8 cellular contexts compared by ENCODE assay signal in the genomic region with DNA sequence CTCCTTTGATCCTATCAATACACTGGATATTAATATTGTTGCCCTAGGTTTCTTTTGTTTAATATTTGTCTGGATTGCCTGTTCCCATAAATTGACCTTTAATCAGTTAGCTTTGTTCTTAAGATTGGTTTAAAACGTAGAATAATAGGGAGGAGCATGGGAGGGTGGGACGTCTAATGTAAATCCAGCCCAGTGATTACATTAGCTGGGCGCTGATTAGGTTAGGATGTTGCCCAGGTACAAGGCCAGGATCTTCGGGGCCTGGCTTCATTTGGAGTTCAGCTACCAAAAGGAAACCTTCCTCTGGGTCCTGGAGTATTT. TPM values are rescaled to one million over a fixed set of nuclear protein-coding genes. Genes with fewer than 3 reads are reported as not detected.
DNase-seq lines count a peak whose midpoint lies in the region; ATAC-seq, FAIRE-seq and TF ChIP-seq lines count a peak whose summit lies in the region.

A gene with protein sequence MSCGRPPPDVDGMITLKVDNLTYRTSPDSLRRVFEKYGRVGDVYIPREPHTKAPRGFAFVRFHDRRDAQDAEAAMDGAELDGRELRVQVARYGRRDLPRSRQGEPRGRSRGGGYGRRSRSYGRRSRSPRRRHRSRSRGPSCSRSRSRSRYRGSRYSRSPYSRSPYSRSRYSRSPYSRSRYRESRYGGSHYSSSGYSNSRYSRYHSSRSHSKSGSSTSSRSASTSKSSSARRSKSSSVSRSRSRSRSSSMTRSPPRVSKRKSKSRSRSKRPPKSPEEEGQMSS (plus strand): TSS at position 199 of the 321 bp plus-strand sequence. CDS start 308 bp downstream, outside the sequence.

- 2% methylated on average over 3 of the region's 4 CpGs for WGBS in K562 (ENCODE audit: insufficient coverage, low coverage, missing lambda C conversion rate)

- H3K4me2 ChIP-seq in MM.1S (ENCODE audit: low read depth, low read length) (peak within 1 kb of the TSS; percentile 86), K562 (ENCODE audit: insufficient read depth, low read length) (peak within 1 kb of the TSS; percentile 97)

- POLR2A ChIA-PET in K562 (lab: Yijun Ruan, JAX), result interaction anchor here (0.7 to 3.7 kb wide), 13 partner anchors 9 to 157 kb away, joined by 3 to 29 read pairs (median 5); no protein-coding TSS in a partner anchor

- DNase-seq in H7, result no peak
- peak; percentile 67 for DNase-seq in MM.1S
- no peak for DNase-seq in K562 (ENCODE audit: extremely low read depth in 1 of 4, low spot score in 3 of 4)
- no peak for DNase-seq in T1000 (lab: John Stamatoyannopoulos, UW)
- DNase-seq in effector CD4-positive, alpha-beta T cell, result no peak

- H3F3A ChIP-seq in MM.1S (ENCODE audit: insufficient read depth, low read length), result peaks cover 28% of the 10 kb centered on the region

- no peak for TF ChIP-seq CTCF in MM.1S (IDR thresholded peaks at IDR 0.05; ENCODE audit: low read length)
- no peak for TF ChIP-seq CTCF in K562 (IDR thresholded peaks at IDR 0.05 in 2 of 3, conservative IDR thresholded peaks at IDR 0.05 in 1 of 3; ENCODE audit: insufficient read depth in 2 of 3, low read depth in 1 of 3, low read length in 3 of 3)
- no peak for TF ChIP-seq CTCF in subcutaneous adipose tissue (IDR thresholded peaks at IDR 0.05; ENCODE audit: low read depth)

- H3K9ac ChIP-seq in MM.1S (ENCODE audit: low read length) (peak within 1 kb of the TSS; percentile 98), K562 (ENCODE audit: insufficient read depth in 1 of 2, low read depth in 2 of 2, low read length in 2 of 2) (peak within 1 kb of the TSS; percentile 96 to 100)

- H3K4me1 ChIP-seq in MM.1S (ENCODE audit: low read length) (no peaks in the 10 kb centered on the region), K562 (replicated peaks in 1 of 2; ENCODE audit: control insufficient read depth in 2 of 2, insufficient read depth in 2 of 2, low read length in 2 of 2) (peaks cover 0 to 5% of the 10 kb centered on the region in 2 experiments; a peak in 3 of 5 replicates)

- no peak for TF ChIP-seq EP300 in K562 (IDR thresholded peaks at IDR 0.05; ENCODE audit: low read length)

- no TSS peak for BruUV-seq in K562 (replicated peaks; lab: Mats Ljungman, UMichigan)

- peak within 1 kb of the TSS; percentile 85 for H2AFZ ChIP-seq in MM.1S (ENCODE audit: low read length)
- peak within 1 kb of the TSS; percentile 95 for H2AFZ ChIP-seq in K562 (ENCODE audit: low read depth, low read length)

- H3K27ac ChIP-seq in MM.1S (ENCODE audit: low read length), result peak within 1 kb of the TSS; percentile 89
- peak within 1 kb of the TSS; percentile 94 for H3K27ac ChIP-seq in K562 (ENCODE audit: extremely low read depth, low read depth, low read length)
- H3K27ac ChIP-seq in layer of hippocampus (ENCODE audit: low read depth, low read length), result peak within 1 kb of the TSS; percentile 92

- H4K20me1 ChIP-seq in MM.1S (ENCODE audit: insufficient read depth, low read length) (no peaks in the 10 kb centered on the region), K562 (replicated peaks; ENCODE audit: control insufficient read depth, insufficient read depth, low read length) (no peaks in the 10 kb centered on the region)

- TF ChIP-seq RAD21 in K562 (CRISPR knock-in tag; conservative IDR thresholded peaks at IDR 0.05 in 1 of 2, IDR thresholded peaks at IDR 0.05 in 1 of 2), result no peak

- in situ Hi-C loops in K562 (cut with MboI), result no loop called here

- H3K79me2 ChIP-seq in MM.1S (ENCODE audit: low read length) (peaks cover 40% of the 10 kb centered on the region), K562 (ENCODE audit: control insufficient read depth, insufficient read depth, low read length) (peaks cover 38% of the 10 kb centered on the region)

- H3K4me3 ChIP-seq in H7 (ENCODE audit: insufficient read depth, low read depth, low read length), result peak within 1 kb of the TSS; percentile 70
- peak within 1 kb of the TSS; percentile 100 for H3K4me3 ChIP-seq in MM.1S (ENCODE audit: low read length)
- peak within 1 kb of the TSS; percentile 86 for H3K4me3 ChIP-seq in K562

- H3K9me3 ChIP-seq in MM.1S (replicated peaks; ENCODE audit: insufficient read depth, low read length), result no peaks in the 10 kb centered on the region
- H3K9me3 ChIP-seq in K562 (replicated peaks; ENCODE audit: control insufficient read depth, insufficient read depth, low read depth, low read length), result no peaks in the 10 kb centered on the region

- CTCF ChIA-PET in K562 (lab: Yijun Ruan, JAX; ENCODE audit: low intra/inter-chr PET ratio), result no interaction called here

- no peak for TF ChIP-seq POLR2A in K562 (conservative IDR thresholded peaks at IDR 0.05)

- FAIRE-seq in K562 (lab: Jason Lieb, UNC), result peak; percentile 23

- H3K9me1 ChIP-seq in K562 (ENCODE audit: control insufficient read depth, insufficient read depth, low read length), result no peaks in the 10 kb centered on the region

- H3K27me3 ChIP-seq in H7 (ENCODE audit: control insufficient read depth, insufficient read depth, low read length) (no peaks in the 10 kb centered on the region), MM.1S (replicated peaks; ENCODE audit: insufficient read depth, low read length) (no peaks in the 10 kb centered on the region), K562 (ENCODE audit: control insufficient read depth in 2 of 2, insufficient read depth in 2 of 2, low read length in 2 of 2) (no peaks in the 10 kb centered on the region), layer of hippocampus (ENCODE audit: control insufficient read depth, insufficient read depth, low read length) (no peaks in the 10 kb centered on the region)

- ATAC-seq in GM18508 (IDR thresholded peaks at IDR 0.05; ENCODE audit: insufficient read depth, unreplicated experiment) (peak; percentile 27), K562 (peak; percentile 43)

- intact Hi-C loops in K562 (cut with micrococcal nuclease), result loop anchor here (5.0 to 10.0 kb wide), 4 partner anchors 94 to 698 kb away; a partner anchor contains a TSS

- H3K36me3 ChIP-seq in H7 (replicated peaks; ENCODE audit: control insufficient read depth, insufficient read depth, low read length) (no peaks in the 10 kb centered on the region), MM.1S (replicated peaks; ENCODE audit: insufficient read depth, low read length) (no peaks in the 10 kb centered on the region; the same call in 1 of the 2 replicates), K562 (ENCODE audit: control insufficient read depth, insufficient read depth, low read length) (peaks cover 9% of the 10 kb centered on the region; the same call in 2 of the 3 replicates)

- H3K9me2 ChIP-seq in MM.1S (replicated peaks; ENCODE audit: insufficient read depth, low read length), result no peaks in the 10 kb centered on the region

TF ChIP-seq in K562, 482 proteins besides CTCF, POLR2A, EP300 and RAD21 (continues in another document):
- TF ChIP-seq MTF1 (CRISPR knock-in tag; IDR thresholded peaks at IDR 0.05; ENCODE audit: borderline replicate concordance) (no peak), GTF2E2 (tag; IDR thresholded peaks at IDR 0.05) (0 out of 2 replicates have a peak, but pooled peaks have one; percentile 43), ZNF707 (CRISPR knock-in tag; conservative IDR thresholded peaks at IDR 0.05) (no peak), ZNF174 (CRISPR knock-in tag; IDR thresholded peaks at IDR 0.05) (no peak), NR2F6 (CRISPR knock-in tag; IDR thresholded peaks at IDR 0.05) (no peak), NR4A1 (CRISPR knock-in tag; IDR thresholded peaks at IDR 0.05) (no peak), NR4A1 (tag; IDR thresholded peaks at IDR 0.05) (no peak), ZC3H4 (CRISPR knock-in tag; IDR thresholded peaks at IDR 0.05; ENCODE audit: borderline replicate concordance) (no peak)

RNA-seq across cellular contexts. Expression of the gene that starts here (rescaled TPM):
- 11.6 and 15.2 TPM in 2 replicates for total RNA-seq in H7 (2014; rRNA removed; shearing (Covaris generic))
- 18.0 and 21.3 TPM in 2 replicates for total RNA-seq in K562 (2011; cell fraction: chromatin; rRNA removed; ENCODE audit: low replicate concordance)
- total RNA-seq in K562 (2011; cell fraction: nucleolus; rRNA removed), result 14.9 and 15.5 TPM in 2 replicates
- total RNA-seq in K562 (2011; cell fraction: nucleoplasm; rRNA removed), result 18.6 and 27.9 TPM in 2 replicates
- total RNA-seq in K562 (2014; rRNA removed), result 15.1 and 18.0 TPM in 2 replicates
- 27.9 and 32.6 TPM in 2 replicates for total RNA-seq in K562 (2014; rRNA removed; fragmentation: Illumina TruSeq; extraction: Trizol)
- total RNA-seq in K562 (2015; rRNA removed; fragmentation: Illumina TruSeq; extraction: Trizol), result 22.2 and 24.9 TPM in 2 replicates
- 43.9 and 44.4 TPM in 2 replicates for total RNA-seq in K562 (2021)
- 50.4 and 53.4 TPM in 2 replicates for polyA plus RNA-seq in K562 (2011; rRNA removed)
- 42.0 and 46.4 TPM in 2 replicates for polyA plus RNA-seq in K562 (2011; cell fraction: cytosol; rRNA removed)
- 19.6 and 35.2 TPM in 2 replicates for polyA plus RNA-seq in K562 (2011; cell fraction: nucleus; rRNA removed)
- 34.9 and 41.9 TPM in 2 replicates for polyA plus RNA-seq in K562 (2012)
- 41.1 and 42.8 TPM in 2 replicates for polyA plus RNA-seq in K562 (2014; fragmentation: Illumina TruSeq; extraction: Trizol)
- 10 to 100 TPM; 23.5 to 24.1 TPM for polyA plus RNA-seq in K562 (2014; fragmentation: Nextera tagmentation; extraction: Ambion mirVana)
- polyA plus RNA-seq in K562 (2014; rRNA removed), result 37.1 and 42.8 TPM in 2 replicates
- 27.0 and 28.4 TPM in 2 replicates for polyA minus RNA-seq in K562 (2011; rRNA and poly(A)+ RNA removed)
- 8.5 and 21.3 TPM in 2 replicates for polyA minus RNA-seq in K562 (2011; cell fraction: cytosol; rRNA and poly(A)+ RNA removed)
- 8.3 and 14.8 TPM in 2 replicates for polyA minus RNA-seq in K562 (2011; cell fraction: nucleus; rRNA and poly(A)+ RNA removed)
- 10 to 100 TPM; 25.8 to 33.7 (median 28.3) TPM for total RNA-seq in subcutaneous adipose tissue
